Comparison of ENCODE assay signal across 22 cellular contexts in genomic region chr18:63567276-63567675, GRCh38. TPM values are rescaled to one million over a fixed set of nuclear protein-coding genes. Genes with fewer than 3 reads are reported as not detected.
DNase-seq lines count a peak whose midpoint lies in the region; ATAC-seq, FAIRE-seq and TF ChIP-seq lines count a peak whose summit lies in the region.
"Had no signal": no experiment of that assay in that cellular context is flagged by ENCODE, and none has a peak within 500 bp of the region (broad histone marks: within the 10 kb centered on the region; RNA-seq: fewer than 3 reads in every experiment).

No MANE protein-coding gene starts in this region.

- no peak overlapping the region for H2BK5ac ChIP-seq in H1 (ENCODE audit: low read depth, low read length)

- ATAC-seq in GM18870 (IDR thresholded peaks at IDR 0.05; ENCODE audit: unreplicated experiment) (no peak), HG02938 (IDR thresholded peaks at IDR 0.05; ENCODE audit: unreplicated experiment) (no peak)
- ATAC-seq: HCT116, K562 had no signal

- H4K5ac ChIP-seq in H1 (ENCODE audit: insufficient read length, low read depth, low read length), result no peak overlapping the region

- H3K4me3 ChIP-seq in H1 (ENCODE audit: extremely low read depth in 1 of 4, insufficient read depth in 2 of 4, low read depth in 3 of 4, low read length in 4 of 4), result no peak overlapping the region
- no peak overlapping the region for H3K4me3 ChIP-seq in osteoblast (ENCODE audit: insufficient read depth, low read length)
- H3K4me3 ChIP-seq: K562 had no signal

- H3K27me3 ChIP-seq in H1 (replicated peaks in 1 of 4; ENCODE audit: control insufficient read depth in 3 of 4, extremely low read depth in 1 of 4, insufficient read depth in 3 of 4, low read length in 3 of 4) (no peaks in the 10 kb centered on the region), osteoblast (ENCODE audit: insufficient read depth, low read length) (peaks cover 3% of the 10 kb centered on the region)
- H3K27me3 ChIP-seq: BE2C had no signal

- H2BK20ac ChIP-seq in H1 (ENCODE audit: low read length), result no peak overlapping the region

- no peaks in the 10 kb centered on the region for H3K79me2 ChIP-seq in H1 (ENCODE audit: control insufficient read depth in 1 of 2, insufficient read depth in 2 of 2, low read length in 2 of 2)
- H3K79me2 ChIP-seq in osteoblast (ENCODE audit: insufficient read depth, low read length), result no peaks in the 10 kb centered on the region

- TF ChIP-seq EP300 in H1 (IDR thresholded peaks at IDR 0.05; ENCODE audit: borderline replicate concordance in 1 of 2, low read depth in 2 of 2, low read length in 2 of 2), result no peak

- no peaks in the 10 kb centered on the region for H3K23me2 ChIP-seq in H1 (ENCODE audit: low read depth, low read length)

- no peak for FAIRE-seq in H1 (lab: Jason Lieb, UNC)
- FAIRE-seq: A204.1, GM12891, HTR-8/SVneo, K562 had no signal

- H2AFZ ChIP-seq in H1 (ENCODE audit: low read length) (no peak overlapping the region), osteoblast (ENCODE audit: low read length) (no peak overlapping the region)

- no peak overlapping the region for H4K8ac ChIP-seq in H1 (ENCODE audit: extremely low read depth, insufficient read depth, low read length)

- DNase-seq in AG20443 (ENCODE audit: low spot score) (peak; percentile 49), GM04504 (ENCODE audit: low read depth) (peak; percentile 37), H1 (ENCODE audit: low read depth in 1 of 2, low spot score in 2 of 2) (no peak), osteoblast (ENCODE audit: insufficient read length, low spot score, missing footprints) (peak; percentile 10), activated gamma-delta T cell (lab: John Stamatoyannopoulos, UW) (no peak)
- DNase-seq: ACHN; BE2C; C1 segment of cervical spinal cord; CD4-positive, CD25-positive, alpha-beta regulatory T cell; CD8-positive, alpha-beta memory T cell; COR-L47; GF-D8; H7; HFFc6; IMR-90 had no signal

- no peak overlapping the region for H3K9ac ChIP-seq in H1 (replicated peaks in 1 of 4; ENCODE audit: extremely low read depth in 1 of 4, low read depth in 3 of 4, low read length in 3 of 4)

- H3K36me3 ChIP-seq in H1 (ENCODE audit: control insufficient read depth in 2 of 4, insufficient read depth in 4 of 4, low read length in 3 of 4) (no peaks in the 10 kb centered on the region), osteoblast (ENCODE audit: insufficient read depth, low read length) (no peaks in the 10 kb centered on the region)
- H3K36me3 ChIP-seq: BE2C had no signal

- no peak overlapping the region for H2BK120ac ChIP-seq in H1 (replicated peaks; ENCODE audit: low read depth, low read length)

- H3K4me1 ChIP-seq in H1 (replicated peaks in 1 of 4; ENCODE audit: control insufficient read depth in 3 of 4, insufficient read depth in 4 of 4, low read length in 3 of 4), result no peaks in the 10 kb centered on the region; a peak in 1 of 7 replicates
- no peaks in the 10 kb centered on the region for H3K4me1 ChIP-seq in osteoblast (ENCODE audit: insufficient read depth, low read length)
- H3K4me1 ChIP-seq: BE2C had no signal

- no peak overlapping the region for H3K56ac ChIP-seq in H1 (replicated peaks; ENCODE audit: insufficient read length, low read depth, low read length)

- H4K91ac ChIP-seq in H1 (replicated peaks; ENCODE audit: insufficient read length, low read length), result peak overlapping the region; percentile 23

- H2BK12ac ChIP-seq in H1 (ENCODE audit: low read depth, low read length), result no peak overlapping the region

- WGBS in H1 (ENCODE audit: extremely low coverage in 1 of 2, insufficient coverage in 1 of 2, insufficient read length in 1 of 2, insufficient replicate concordance in 2 of 2, low coverage in 1 of 2, low lambda C conversion rate in 2 of 2, missing lambda C conversion rate in 1 of 2), 2 experiments, result 95% methylated on average over 5 of the region's 5 CpGs; no CpG with 5 or more reads in 1 of the 2 experiments

- no peak overlapping the region for H3K4ac ChIP-seq in H1 (replicated peaks; ENCODE audit: insufficient read length, low read depth, low read length)

- CTCF ChIA-PET in H1 (lab: Charles Lee; ENCODE audit: partially characterized antibody), result interaction anchor here (0.6 to 9.2 kb wide), 11 partner anchors 12 to 174 kb away, joined by 3 to 107 read pairs (median 3); no protein-coding TSS in a partner anchor

- H2AK5ac ChIP-seq in H1 (ENCODE audit: low read depth, low read length), result no peak overlapping the region

- H2BK15ac ChIP-seq in H1 (ENCODE audit: low read length), result no peak overlapping the region

- H3K9me3 ChIP-seq in H1 (ENCODE audit: insufficient read depth in 2 of 2, low read depth in 1 of 2, low read length in 1 of 2), result no peaks in the 10 kb centered on the region
- no peaks in the 10 kb centered on the region for H3K9me3 ChIP-seq in osteoblast (ENCODE audit: low read depth, low read length)
- H3K9me3 ChIP-seq: BE2C had no signal

- H3K4me2 ChIP-seq in H1 (ENCODE audit: insufficient read depth in 1 of 2, low read depth in 2 of 2, low read length in 2 of 2) (no peak overlapping the region), osteoblast (ENCODE audit: insufficient read depth, low read length) (no peak overlapping the region)

- no peak overlapping the region for H3K18ac ChIP-seq in H1 (ENCODE audit: extremely low read depth, low read length)

- no peak overlapping the region for H3K23ac ChIP-seq in H1 (ENCODE audit: insufficient read length)

- H3K27ac ChIP-seq in H1 (ENCODE audit: low read depth, low read length) (no peak overlapping the region), osteoblast (ENCODE audit: low read depth, low read length) (no peak overlapping the region)

- TF ChIP-seq RAD21 in H1 (IDR thresholded peaks at IDR 0.05 in 1 of 2, conservative IDR thresholded peaks at IDR 0.05 in 1 of 2; ENCODE audit: low read depth in 2 of 2, low read length in 2 of 2), result no peak

- no peak for TF ChIP-seq POLR2A in H1 (IDR thresholded peaks at IDR 0.05; ENCODE audit: control extremely low read depth in 1 of 2, low read depth in 2 of 2, low read length in 2 of 2)

- H4K20me1 ChIP-seq in H1 (replicated peaks in 1 of 2; ENCODE audit: control insufficient read depth in 1 of 2, insufficient read depth in 2 of 2, low read length in 2 of 2), result no peaks in the 10 kb centered on the region
- H4K20me1 ChIP-seq in osteoblast (ENCODE audit: insufficient read depth, low read length), result no peaks in the 10 kb centered on the region

- TF ChIP-seq CTCF in H1 (IDR thresholded peaks at IDR 0.05; ENCODE audit: control extremely low read depth in 1 of 3, insufficient read depth in 1 of 3, low read depth in 1 of 3, low read length in 3 of 3) (no peak), osteoblast (IDR thresholded peaks at IDR 0.05; ENCODE audit: extremely low read depth, low read depth, low read length) (no peak)

- no peaks in the 10 kb centered on the region for H3K79me1 ChIP-seq in H1 (ENCODE audit: low read depth, low read length)

- no peak overlapping the region for H3K14ac ChIP-seq in H1 (ENCODE audit: insufficient read length)

- POLR2A ChIA-PET in H1 (lab: Charles Lee; ENCODE audit: partially characterized antibody), result no interaction called here

TF ChIP-seq in H1, 55 proteins besides CTCF, POLR2A, EP300 and RAD21 (continues in another document):
- TF ChIP-seq BCL11A (IDR thresholded peaks at IDR 0.05; ENCODE audit: low read depth in 2 of 2, low read length in 2 of 2) (no peak), SP1 (IDR thresholded peaks at IDR 0.05; ENCODE audit: low read depth, low read length) (no peak), CTBP2 (IDR thresholded peaks at IDR 0.05; ENCODE audit: borderline replicate concordance, insufficient read depth, insufficient read length, low read length) (no peak), RBBP5 (IDR thresholded peaks at IDR 0.05; ENCODE audit: borderline replicate concordance, low read depth, low read length) (no peak), EGR1 (IDR thresholded peaks at IDR 0.05; ENCODE audit: borderline replicate concordance, low read depth, low read length) (no peak)

RNA-seq across cellular contexts. Expression of gene SERPINB13, which starts 19.9 kb away (rescaled TPM):
- total RNA-seq in H1 (2021; fragmentation: NEBNext Ultra II Directional; extraction: Animal tissue kit (Norgen Biotek cat#: 25700)), result not detected in 2 replicates
- polyA plus RNA-seq in H1 (2011; rRNA removed), result not detected in 2 replicates
- polyA plus RNA-seq in H1 (2011; cell fraction: cytosol; rRNA removed), result not detected
- polyA plus RNA-seq in H1 (2011; cell fraction: nucleus; rRNA removed), result not detected
- polyA plus RNA-seq in H1 (2012, experiment 1 of 2), result not detected in 4 replicates
- polyA plus RNA-seq in H1 (2012, experiment 2 of 2), result not detected
- polyA plus RNA-seq in H1 (2013, experiment 1 of 2), result not detected
- polyA plus RNA-seq in H1 (2013, experiment 2 of 2), result not detected
- polyA minus RNA-seq in H1 (2011; rRNA and poly(A)+ RNA removed), result not detected in 2 replicates
- polyA minus RNA-seq in H1 (2011; cell fraction: cytosol; rRNA and poly(A)+ RNA removed), result not detected
- not detected for polyA minus RNA-seq in H1 (2011; cell fraction: nucleus; rRNA and poly(A)+ RNA removed)
- total RNA-seq in osteoblast, result under 0.01 TPM in 1 of 2 replicates, not detected in the other
- total RNA-seq: CD4-positive, CD25-positive, alpha-beta regulatory T cell; CD8-positive, alpha-beta memory T cell; H7; HFFc6; IMR-90; K562 had no signal
- polyA plus RNA-seq: CD4-positive, CD25-positive, alpha-beta regulatory T cell; CD8-positive, alpha-beta memory T cell; IMR-90; K562 had no signal

RNA-seq across cellular contexts. Expression of gene SERPINB12, which starts 25.1 kb away (rescaled TPM):
- total RNA-seq in H1 (2021; fragmentation: NEBNext Ultra II Directional; extraction: Animal tissue kit (Norgen Biotek cat#: 25700)), result not detected in 2 replicates
- not detected in 2 replicates for polyA plus RNA-seq in H1 (2011; rRNA removed)
- not detected for polyA plus RNA-seq in H1 (2011; cell fraction: cytosol; rRNA removed)
- not detected for polyA plus RNA-seq in H1 (2011; cell fraction: nucleus; rRNA removed)
- polyA plus RNA-seq in H1 (2012, experiment 1 of 2), result not detected in 4 replicates
- polyA plus RNA-seq in H1 (2012, experiment 2 of 2), result not detected
- polyA plus RNA-seq in H1 (2013, experiment 1 of 2), result not detected
- polyA plus RNA-seq in H1 (2013, experiment 2 of 2), result not detected
- not detected in 2 replicates for polyA minus RNA-seq in H1 (2011; rRNA and poly(A)+ RNA removed)
- not detected for polyA minus RNA-seq in H1 (2011; cell fraction: cytosol; rRNA and poly(A)+ RNA removed)
- not detected for polyA minus RNA-seq in H1 (2011; cell fraction: nucleus; rRNA and poly(A)+ RNA removed)
- not detected in 2 replicates for total RNA-seq in osteoblast
- total RNA-seq: CD4-positive, CD25-positive, alpha-beta regulatory T cell; CD8-positive, alpha-beta memory T cell; H7; HFFc6; IMR-90; K562 had no signal
- polyA plus RNA-seq: CD4-positive, CD25-positive, alpha-beta regulatory T cell; CD8-positive, alpha-beta memory T cell; IMR-90; K562 had no signal

Comparison
In these comparisons a context has a peak if more than half of its experiments do, and no peak if none do; other contexts are left out.
1. DNase-seq: peak in AG20443 (single experiment), GM04504 (single experiment) and osteoblast (single experiment); none in H1 (0 of 2) and activated gamma-delta T cell (single experiment).